In the genomic region with DNA sequence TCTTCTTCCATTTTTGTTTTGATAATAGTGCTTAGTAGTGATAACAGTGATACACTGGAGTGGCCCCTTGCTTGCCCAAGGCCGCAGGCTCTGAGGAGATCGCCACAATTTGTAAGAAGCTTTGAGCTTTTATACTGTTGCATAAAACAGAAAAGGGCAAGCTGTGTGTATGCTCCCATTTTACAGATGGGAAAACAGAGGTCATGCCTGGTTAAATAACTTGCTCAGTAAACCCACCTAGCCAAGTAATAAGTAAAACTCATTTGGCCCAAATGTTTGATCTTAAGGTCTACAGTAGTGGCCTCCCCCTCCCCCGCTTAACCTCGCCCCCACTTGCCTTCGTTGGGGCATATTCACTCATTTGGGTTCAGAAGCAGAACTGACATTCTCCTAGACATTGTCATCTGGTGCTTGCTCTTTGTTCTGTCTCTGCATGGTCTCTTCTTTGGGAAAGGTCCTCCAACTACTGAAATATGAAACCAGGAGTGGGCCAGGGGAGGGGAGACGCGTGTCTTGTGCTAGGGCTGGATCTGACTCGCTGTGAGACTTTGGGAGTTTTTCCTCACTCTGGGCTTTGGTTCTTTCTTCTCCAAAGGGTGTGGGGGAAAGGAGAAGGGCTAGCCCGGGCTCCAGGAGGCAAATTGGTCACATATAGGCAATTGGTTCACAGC, we compare ENCODE assay signal across 24 cellular contexts.
"Had no signal": no experiment of that assay in that cellular context is flagged by ENCODE, and none has a peak within 500 bp of the region (broad histone marks: within the 10 kb centered on the region; RNA-seq: fewer than 3 reads in every experiment).

No MANE protein-coding gene starts in this region.

- H3K36me3 Mint-ChIP-seq: naive thymus-derived CD8-positive, alpha-beta T cell had no signal

- DNase-seq: activated B cell treated with CpG ODN at 0.5 μM for 24 hours; activated CD8-positive, alpha-beta T cell treated with anti-CD3 and anti-CD28 coated beads, Interleukin-2, amount 10 ng/mL, durations not matched to agents 7 days and 5 days; activated naive CD4-positive, alpha-beta T cell; activated T-cell treated with anti-CD3 and anti-CD28 coated beads for 4 hours; activated T-cell treated with anti-CD3 and anti-CD28 coated beads, Interleukin-2, amount 50 U/mL, for 72 hours; foreskin keratinocyte; heart left ventricle; hypothalamus; kidney glomerular epithelial cell; left lung; lower lobe of right lung; mesenchymal stem cell; naive thymus-derived CD8-positive, alpha-beta T cell; stimulated activated naive CD4-positive, alpha-beta T cell treated with Interleukin-2 at 50 U/mL for 16 hours had no signal

- H3K27ac ChIP-seq: breast epithelium, esophagus muscularis mucosa, foreskin keratinocyte, heart left ventricle, left lung, lower lobe of right lung, tibial nerve had no signal

- H3K36me3 ChIP-seq: breast epithelium, esophagus muscularis mucosa, heart left ventricle, left lung, lower lobe of right lung, tibial nerve had no signal

- H3K9me3 ChIP-seq: breast epithelium, esophagus muscularis mucosa, heart left ventricle, left lung, lower lobe of right lung, tibial nerve had no signal

- ATAC-seq: activated CD8-positive, alpha-beta T cell treated with anti-CD3 and anti-CD28 coated beads, Interleukin-2, amount 10 ng/mL, durations not matched to agents 7 days and 5 days; activated naive CD4-positive, alpha-beta T cell treated with anti-CD3 and anti-CD28 coated beads, Interleukin-2, amount 50 U/mL, for 72 hours; activated T-cell treated with anti-CD3 and anti-CD28 coated beads, Interleukin-2, amount 50 U/mL, for 72 hours; foreskin keratinocyte; heart left ventricle; left lung; lower lobe of right lung; naive thymus-derived CD8-positive, alpha-beta T cell; sciatic nerve had no signal

- H3K4me3 Mint-ChIP-seq: activated B cell treated with CpG ODN at 0.5 μM for 24 hours; activated CD8-positive, alpha-beta T cell treated with anti-CD3 and anti-CD28 coated beads, Interleukin-2, amount 10 ng/mL, durations not matched to agents 7 days and 5 days; activated T-cell treated with anti-CD3 and anti-CD28 coated beads, Interleukin-2, amount 50 U/mL, for 72 hours; central memory CD8-positive, alpha-beta T cell; dendritic cell treated with granulocyte-macrophage colony-stimulating factor and Interleukin-4, amounts not matched to agents 40 ng/mL and 50 ng/mL, for 4 days; neural crest cell; T-helper 2 cell treated with Interferon-gamma antibody and Interleukin-4, amounts not matched to agents 5 μg/mL and 100 μg/mL, for 36 hours had no signal

- H3K27ac Mint-ChIP-seq: activated B cell treated with CpG ODN at 0.5 μM for 24 hours; activated CD8-positive, alpha-beta T cell treated with anti-CD3 and anti-CD28 coated beads, Interleukin-2, amount 10 ng/mL, durations not matched to agents 7 days and 5 days; activated naive CD4-positive, alpha-beta T cell treated with anti-CD3 and anti-CD28 coated beads, Interleukin-2, amount 50 U/mL, for 72 hours; activated T-cell treated with anti-CD3 and anti-CD28 coated beads, Interleukin-2, amount 50 U/mL, for 72 hours; dendritic cell treated with granulocyte-macrophage colony-stimulating factor and Interleukin-4, amounts not matched to agents 40 ng/mL and 50 ng/mL, for 4 days; naive thymus-derived CD8-positive, alpha-beta T cell; T-helper 2 cell treated with Interferon-gamma antibody and Interleukin-4, amounts not matched to agents 5 μg/mL and 100 μg/mL, for 36 hours had no signal

- H3K4me3 ChIP-seq: breast epithelium, esophagus muscularis mucosa, heart left ventricle, left lung, lower lobe of right lung, smooth muscle cell, tibial nerve had no signal

- H3K4me1 ChIP-seq: breast epithelium, foreskin keratinocyte had no signal

- H3K9me3 Mint-ChIP-seq: activated B cell treated with CpG ODN at 0.5 μM for 24 hours; activated naive CD4-positive, alpha-beta T cell treated with anti-CD3 and anti-CD28 coated beads, Interleukin-2, amount 50 U/mL, for 72 hours; activated T-cell treated with anti-CD3 and anti-CD28 coated beads, Interleukin-2, amount 50 U/mL, for 72 hours; central memory CD8-positive, alpha-beta T cell; dendritic cell treated with granulocyte-macrophage colony-stimulating factor and Interleukin-4, amounts not matched to agents 40 ng/mL and 50 ng/mL, for 4 days; naive thymus-derived CD8-positive, alpha-beta T cell; neural crest cell; T-helper 2 cell treated with Interferon-gamma antibody and Interleukin-4, amounts not matched to agents 5 μg/mL and 100 μg/mL, for 36 hours had no signal
